2 cellular contexts compared by ENCODE assay signal in the genomic region with DNA sequence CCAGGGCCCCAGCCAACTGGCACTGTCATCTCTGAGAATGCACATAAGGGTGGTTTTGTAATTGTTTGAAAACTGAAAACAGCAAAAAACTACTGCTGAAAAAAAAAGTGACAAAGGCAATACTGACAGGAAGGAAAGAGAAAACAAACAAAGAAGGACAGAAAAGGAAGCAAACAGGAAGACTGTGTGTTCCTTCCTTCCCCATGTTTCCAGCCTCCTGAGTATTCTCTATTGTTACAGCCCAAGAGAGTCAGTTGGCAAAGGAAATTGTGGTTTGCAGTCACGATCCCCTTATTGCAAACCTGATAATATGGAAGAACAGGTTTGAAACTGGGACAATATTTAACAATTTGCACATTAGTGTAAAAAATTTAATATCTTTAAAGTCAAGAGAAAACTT.
TF ChIP-seq lines count a peak whose summit lies in the region.

No MANE protein-coding gene starts in this region.

TF ChIP-seq in HCT116, 20 proteins besides CTCF, POLR2A, EP300 and RAD21:
- TF ChIP-seq, protein P1, sequence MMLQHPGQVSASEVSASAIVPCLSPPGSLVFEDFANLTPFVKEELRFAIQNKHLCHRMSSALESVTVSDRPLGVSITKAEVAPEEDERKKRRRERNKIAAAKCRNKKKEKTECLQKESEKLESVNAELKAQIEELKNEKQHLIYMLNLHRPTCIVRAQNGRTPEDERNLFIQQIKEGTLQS (IDR thresholded peaks at IDR 0.05), result no peak
- TF ChIP-seq ZBTB33 (IDR thresholded peaks at IDR 0.05; ENCODE audit: extremely low read depth, insufficient replicate concordance, low read length) (no peak), TCF7L2 (IDR thresholded peaks at IDR 0.05; ENCODE audit: borderline replicate concordance, extremely low read depth, insufficient read depth, insufficient read length) (no peak)

TF ChIP-seq in H1, 55 proteins besides CTCF, POLR2A, EP300 and RAD21:
- TF ChIP-seq, protein P2, sequence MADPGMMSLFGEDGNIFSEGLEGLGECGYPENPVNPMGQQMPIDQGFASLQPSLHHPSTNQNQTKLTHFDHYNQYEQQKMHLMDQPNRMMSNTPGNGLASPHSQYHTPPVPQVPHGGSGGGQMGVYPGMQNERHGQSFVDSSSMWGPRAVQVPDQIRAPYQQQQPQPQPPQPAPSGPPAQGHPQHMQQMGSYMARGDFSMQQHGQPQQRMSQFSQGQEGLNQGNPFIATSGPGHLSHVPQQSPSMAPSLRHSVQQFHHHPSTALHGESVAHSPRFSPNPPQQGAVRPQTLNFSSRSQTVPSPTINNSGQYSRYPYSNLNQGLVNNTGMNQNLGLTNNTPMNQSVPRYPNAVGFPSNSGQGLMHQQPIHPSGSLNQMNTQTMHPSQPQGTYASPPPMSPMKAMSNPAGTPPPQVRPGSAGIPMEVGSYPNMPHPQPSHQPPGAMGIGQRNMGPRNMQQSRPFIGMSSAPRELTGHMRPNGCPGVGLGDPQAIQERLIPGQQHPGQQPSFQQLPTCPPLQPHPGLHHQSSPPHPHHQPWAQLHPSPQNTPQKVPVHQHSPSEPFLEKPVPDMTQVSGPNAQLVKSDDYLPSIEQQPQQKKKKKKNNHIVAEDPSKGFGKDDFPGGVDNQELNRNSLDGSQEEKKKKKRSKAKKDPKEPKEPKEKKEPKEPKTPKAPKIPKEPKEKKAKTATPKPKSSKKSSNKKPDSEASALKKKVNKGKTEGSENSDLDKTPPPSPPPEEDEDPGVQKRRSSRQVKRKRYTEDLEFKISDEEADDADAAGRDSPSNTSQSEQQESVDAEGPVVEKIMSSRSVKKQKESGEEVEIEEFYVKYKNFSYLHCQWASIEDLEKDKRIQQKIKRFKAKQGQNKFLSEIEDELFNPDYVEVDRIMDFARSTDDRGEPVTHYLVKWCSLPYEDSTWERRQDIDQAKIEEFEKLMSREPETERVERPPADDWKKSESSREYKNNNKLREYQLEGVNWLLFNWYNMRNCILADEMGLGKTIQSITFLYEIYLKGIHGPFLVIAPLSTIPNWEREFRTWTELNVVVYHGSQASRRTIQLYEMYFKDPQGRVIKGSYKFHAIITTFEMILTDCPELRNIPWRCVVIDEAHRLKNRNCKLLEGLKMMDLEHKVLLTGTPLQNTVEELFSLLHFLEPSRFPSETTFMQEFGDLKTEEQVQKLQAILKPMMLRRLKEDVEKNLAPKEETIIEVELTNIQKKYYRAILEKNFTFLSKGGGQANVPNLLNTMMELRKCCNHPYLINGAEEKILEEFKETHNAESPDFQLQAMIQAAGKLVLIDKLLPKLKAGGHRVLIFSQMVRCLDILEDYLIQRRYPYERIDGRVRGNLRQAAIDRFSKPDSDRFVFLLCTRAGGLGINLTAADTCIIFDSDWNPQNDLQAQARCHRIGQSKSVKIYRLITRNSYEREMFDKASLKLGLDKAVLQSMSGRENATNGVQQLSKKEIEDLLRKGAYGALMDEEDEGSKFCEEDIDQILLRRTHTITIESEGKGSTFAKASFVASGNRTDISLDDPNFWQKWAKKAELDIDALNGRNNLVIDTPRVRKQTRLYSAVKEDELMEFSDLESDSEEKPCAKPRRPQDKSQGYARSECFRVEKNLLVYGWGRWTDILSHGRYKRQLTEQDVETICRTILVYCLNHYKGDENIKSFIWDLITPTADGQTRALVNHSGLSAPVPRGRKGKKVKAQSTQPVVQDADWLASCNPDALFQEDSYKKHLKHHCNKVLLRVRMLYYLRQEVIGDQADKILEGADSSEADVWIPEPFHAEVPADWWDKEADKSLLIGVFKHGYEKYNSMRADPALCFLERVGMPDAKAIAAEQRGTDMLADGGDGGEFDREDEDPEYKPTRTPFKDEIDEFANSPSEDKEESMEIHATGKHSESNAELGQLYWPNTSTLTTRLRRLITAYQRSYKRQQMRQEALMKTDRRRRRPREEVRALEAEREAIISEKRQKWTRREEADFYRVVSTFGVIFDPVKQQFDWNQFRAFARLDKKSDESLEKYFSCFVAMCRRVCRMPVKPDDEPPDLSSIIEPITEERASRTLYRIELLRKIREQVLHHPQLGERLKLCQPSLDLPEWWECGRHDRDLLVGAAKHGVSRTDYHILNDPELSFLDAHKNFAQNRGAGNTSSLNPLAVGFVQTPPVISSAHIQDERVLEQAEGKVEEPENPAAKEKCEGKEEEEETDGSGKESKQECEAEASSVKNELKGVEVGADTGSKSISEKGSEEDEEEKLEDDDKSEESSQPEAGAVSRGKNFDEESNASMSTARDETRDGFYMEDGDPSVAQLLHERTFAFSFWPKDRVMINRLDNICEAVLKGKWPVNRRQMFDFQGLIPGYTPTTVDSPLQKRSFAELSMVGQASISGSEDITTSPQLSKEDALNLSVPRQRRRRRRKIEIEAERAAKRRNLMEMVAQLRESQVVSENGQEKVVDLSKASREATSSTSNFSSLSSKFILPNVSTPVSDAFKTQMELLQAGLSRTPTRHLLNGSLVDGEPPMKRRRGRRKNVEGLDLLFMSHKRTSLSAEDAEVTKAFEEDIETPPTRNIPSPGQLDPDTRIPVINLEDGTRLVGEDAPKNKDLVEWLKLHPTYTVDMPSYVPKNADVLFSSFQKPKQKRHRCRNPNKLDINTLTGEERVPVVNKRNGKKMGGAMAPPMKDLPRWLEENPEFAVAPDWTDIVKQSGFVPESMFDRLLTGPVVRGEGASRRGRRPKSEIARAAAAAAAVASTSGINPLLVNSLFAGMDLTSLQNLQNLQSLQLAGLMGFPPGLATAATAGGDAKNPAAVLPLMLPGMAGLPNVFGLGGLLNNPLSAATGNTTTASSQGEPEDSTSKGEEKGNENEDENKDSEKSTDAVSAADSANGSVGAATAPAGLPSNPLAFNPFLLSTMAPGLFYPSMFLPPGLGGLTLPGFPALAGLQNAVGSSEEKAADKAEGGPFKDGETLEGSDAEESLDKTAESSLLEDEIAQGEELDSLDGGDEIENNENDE (IDR thresholded peaks at IDR 0.05; ENCODE audit: insufficient replicate concordance, low read length), result no peak
- TF ChIP-seq JUN (IDR thresholded peaks at IDR 0.05; ENCODE audit: low read depth, low read length) (no peak), TCF12 (IDR thresholded peaks at IDR 0.05; ENCODE audit: low read depth, low read length) (no peak), RXRA (IDR thresholded peaks at IDR 0.05; ENCODE audit: insufficient read depth, low read depth, low read length) (no peak), SAP30 (IDR thresholded peaks at IDR 0.05; ENCODE audit: insufficient read depth, insufficient replicate concordance, low read length) (no peak), ASH2L (IDR thresholded peaks at IDR 0.05; ENCODE audit: low read length) (no peak), RFX5 (IDR thresholded peaks at IDR 0.05; ENCODE audit: borderline replicate concordance, low read depth, low read length) (no peak), SIN3A (conservative IDR thresholded peaks at IDR 0.05 in 1 of 2, IDR thresholded peaks at IDR 0.05 in 1 of 2; ENCODE audit: low read depth in 1 of 2, low read length in 2 of 2) (no peak), E2F6 (IDR thresholded peaks at IDR 0.05) (no peak), SIRT6 (IDR thresholded peaks at IDR 0.05; ENCODE audit: low read length) (no peak), SP1 (IDR thresholded peaks at IDR 0.05; ENCODE audit: low read depth, low read length) (no peak), YY1 (IDR thresholded peaks at IDR 0.05; ENCODE audit: low read depth, low read length) (no peak)
